In the genomic region with DNA sequence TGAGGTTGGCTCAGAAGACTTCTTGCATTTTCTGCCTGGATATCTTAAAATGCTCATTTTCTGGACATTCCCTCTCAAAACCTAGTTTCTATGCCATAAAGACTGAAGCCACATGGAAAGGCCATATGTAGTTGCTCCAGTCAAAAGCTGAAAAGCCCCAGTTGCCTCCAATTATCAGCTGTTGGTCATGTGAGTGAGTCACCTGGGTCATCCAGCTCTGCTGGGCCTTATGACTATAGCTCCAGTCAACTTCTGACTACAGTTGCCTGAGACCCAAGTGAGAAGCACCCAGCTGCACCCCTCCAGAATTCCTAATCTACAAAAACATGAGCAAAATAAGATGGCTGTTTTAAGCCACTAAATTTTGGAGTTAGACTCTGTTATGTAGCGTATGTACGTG, we compare ENCODE assay signal across 16 cellular contexts.
"Had no signal": no experiment of that assay in that cellular context is flagged by ENCODE, and none has a peak within 500 bp of the region (broad histone marks: within the 10 kb centered on the region; RNA-seq: fewer than 3 reads in every experiment).

No MANE protein-coding gene starts in this region.

- H3K9me3 Mint-ChIP-seq: activated naive CD8-positive, alpha-beta T cell treated with anti-CD3 and anti-CD28 coated beads for 36 hours; activated T-cell treated with anti-CD3 and anti-CD28 coated beads, Interleukin-2, amount 50 U/mL, for 24 hours had no signal

- H3K9me3 ChIP-seq: left lung, tibial nerve had no signal

- H3K4me3 Mint-ChIP-seq: activated CD8-positive, alpha-beta memory T cell treated with anti-CD3 and anti-CD28 coated beads, Interleukin-2, amount 10 ng/mL, durations not matched to agents 7 days and 5 days; activated naive CD8-positive, alpha-beta T cell treated with anti-CD3 and anti-CD28 coated beads for 36 hours; activated T-cell treated with anti-CD3 and anti-CD28 coated beads, Interleukin-2, amount 50 U/mL, for 24 hours had no signal

- DNase-seq: activated CD4-positive, alpha-beta T cell treated with anti-CD3 and anti-CD28 coated beads for 1 hour; activated CD4-positive, alpha-beta T cell treated with anti-CD3 and anti-CD28 coated beads, Interleukin-2, amount 50 U/mL, for 48 hours; activated CD8-positive, alpha-beta memory T cell treated with anti-CD3 and anti-CD28 coated beads, Interleukin-2, amount 10 ng/mL, durations not matched to agents 7 days and 5 days; activated effector memory CD4-positive, alpha-beta T cell treated with anti-CD3 and anti-CD28 coated beads, Interleukin-2, amount 50 U/mL, for 16 hours; activated naive CD8-positive, alpha-beta T cell treated with anti-CD3 and anti-CD28 coated beads for 36 hours; activated T-cell treated with anti-CD3 and anti-CD28 coated beads, Interleukin-2, amount 50 U/mL, for 24 hours; anterior cingulate cortex; dorsolateral prefrontal cortex; foreskin melanocyte; head of caudate nucleus; left lung; mesendoderm; stimulated activated CD4-positive, alpha-beta T cell treated with anti-CD3 and anti-CD28 coated beads, Interleukin-2, amount 100 ng/mL, for 48 hours; T-helper 9 cell had no signal

- ATAC-seq: activated CD8-positive, alpha-beta memory T cell treated with anti-CD3 and anti-CD28 coated beads, Interleukin-2, amount 10 ng/mL, durations not matched to agents 7 days and 5 days; esophagus mucosa; left lung had no signal

- H3K4me1 ChIP-seq: left lung, tibial nerve had no signal

- H3K27ac ChIP-seq: dorsolateral prefrontal cortex, left lung, tibial nerve had no signal

- H3K4me3 ChIP-seq: dorsolateral prefrontal cortex, left lung, tibial nerve had no signal

- H3K4me1 Mint-ChIP-seq: activated CD8-positive, alpha-beta memory T cell treated with anti-CD3 and anti-CD28 coated beads, Interleukin-2, amount 10 ng/mL, durations not matched to agents 7 days and 5 days; activated naive CD8-positive, alpha-beta T cell treated with anti-CD3 and anti-CD28 coated beads for 36 hours had no signal

- H3K27me3 ChIP-seq: dorsolateral prefrontal cortex, left lung, tibial nerve had no signal

- H3K27ac Mint-ChIP-seq: activated CD8-positive, alpha-beta memory T cell treated with anti-CD3 and anti-CD28 coated beads, Interleukin-2, amount 10 ng/mL, durations not matched to agents 7 days and 5 days; activated naive CD8-positive, alpha-beta T cell treated with anti-CD3 and anti-CD28 coated beads for 36 hours; activated T-cell treated with anti-CD3 and anti-CD28 coated beads, Interleukin-2, amount 50 U/mL, for 24 hours had no signal
